Comparison of ENCODE assay signal across 7 cellular contexts in genomic region chr10:124916585-124917167, GRCh38. TPM values are rescaled to one million over a fixed set of nuclear protein-coding genes. Genes with fewer than 3 reads are reported as not detected.
DNase-seq lines count a peak whose midpoint lies in the region; ATAC-seq and FAIRE-seq lines count a peak whose summit lies in the region.

No MANE protein-coding gene starts in this region.

- ATAC-seq in HG02970 (IDR thresholded peaks at IDR 0.05; ENCODE audit: low FRiP score, unreplicated experiment): peak; percentile 97

- peak; percentile 95 for FAIRE-seq in GM18507 (lab: Jason Lieb, UNC)

- DNase-seq in GM18507 (ENCODE audit: extremely low spot score, insufficient read length, low read depth) (peak; percentile 98), NCI-H187 treated with DMSO at 0.1 percent for 48 hours (lab: John Stamatoyannopoulos, UW) (peak; percentile 36), T-helper 9 cell (peak; percentile 98), astrocyte of the hippocampus (ENCODE audit: low read depth, low spot score) (peak; percentile 99), hippocampal formation (lab: John Stamatoyannopoulos, UW) (peak; percentile 90 to 96), renal cortical epithelial cell (ENCODE audit: low read depth) (peak; percentile 76)

RNA-seq across cellular contexts. Expression of gene ZRANB1, which starts 25.2 kb away (rescaled TPM):
- 24.1 and 27.2 TPM in 2 replicates for total RNA-seq in renal cortical epithelial cell

Comparison
In these comparisons a context has a peak if more than half of its experiments do, and no peak if none do; other contexts are left out.
1. Peak in every context shown above with its lines: DNase-seq and ATAC-seq.
2. DNase-seq: peak in every context shown above with its lines; median percentile 99 in astrocyte of the hippocampus; 98 in GM18507; 98 in T-helper 9 cell; 93 in hippocampal formation; 76 in renal cortical epithelial cell; 36 in NCI-H187 treated with DMSO at 0.1 percent for 48 hours.